Comparison of ENCODE assay signal across 17 cellular contexts in genomic region chr2:174490032-174490431, GRCh38. TPM values are rescaled to one million over a fixed set of nuclear protein-coding genes. Genes with fewer than 3 reads are reported as not detected.
DNase-seq lines count a peak whose midpoint lies in the region; ATAC-seq and TF ChIP-seq lines count a peak whose summit lies in the region.
"Had no signal": no experiment of that assay in that cellular context is flagged by ENCODE, and none has a peak within 500 bp of the region (broad histone marks: within the 10 kb centered on the region; RNA-seq: fewer than 3 reads in every experiment).

No MANE protein-coding gene starts in this region.

- H3K4me3 Mint-ChIP-seq in CD4-positive, alpha-beta memory T cell, result peak overlapping the region; percentile 72 to 92 (median 82)
- peak overlapping the region; percentile 18 to 77 (median 68) for H3K4me3 Mint-ChIP-seq in IgD-negative memory B cell
- peak overlapping the region; percentile 77 for H3K4me3 Mint-ChIP-seq in activated CD4-positive, alpha-beta memory T cell treated with anti-CD3 and anti-CD28 coated beads, Interleukin-2, amount 10 ng/mL, durations not matched to agents 7 days and 5 days
- H3K4me3 Mint-ChIP-seq in naive thymus-derived CD4-positive, alpha-beta T cell, result peak overlapping the region; percentile 70 to 98 (median 78)
- H3K4me3 Mint-ChIP-seq: endodermal cell, nephron had no signal

- CTCF ChIA-PET in CD4-positive, alpha-beta memory T cell (lab: Charles Lee; ENCODE audit: partially characterized antibody), result interaction anchor here (1.1 to 3.0 kb wide), 5 partner anchors 17 to 206 kb away, joined by 3 to 8 read pairs (median 3); no protein-coding TSS in a partner anchor
- CTCF ChIA-PET in activated CD4-positive, alpha-beta memory T cell treated with anti-CD3 and anti-CD28 coated beads, Interleukin-2, amount 10 ng/mL, durations not matched to agents 7 days and 5 days (lab: Charles Lee), result interaction anchor here (0.6 to 2.9 kb wide), 5 partner anchors 23 to 126 kb away, joined by 3 to 8 read pairs (median 3); no protein-coding TSS in a partner anchor
- CTCF ChIA-PET in naive thymus-derived CD4-positive, alpha-beta T cell (lab: Charles Lee), result interaction anchor here (0.6 to 1.2 kb wide), 2 partner anchors 27 to 139 kb away, joined by 3 to 6 read pairs; no protein-coding TSS in a partner anchor

- H3K9me3 ChIP-seq in CD4-positive, alpha-beta memory T cell (ENCODE audit: control insufficient read depth in 1 of 2, low read length in 2 of 2), result no peaks in the 10 kb centered on the region
- H3K9me3 ChIP-seq in naive thymus-derived CD4-positive, alpha-beta T cell (ENCODE audit: control insufficient read depth in 2 of 3, low read length in 3 of 3), result no peaks in the 10 kb centered on the region
- no peaks in the 10 kb centered on the region for H3K9me3 ChIP-seq in thyroid gland
- H3K9me3 ChIP-seq: tibial nerve had no signal

- DNase-seq in CD4-positive, alpha-beta memory T cell, result peak; percentile 31 to 43 (median 38)
- no peak for DNase-seq in activated CD4-positive, alpha-beta memory T cell treated with anti-CD3 and anti-CD28 coated beads, Interleukin-2, amount 10 ng/mL, durations not matched to agents 7 days and 5 days
- DNase-seq in naive thymus-derived CD4-positive, alpha-beta T cell, result peak in 2 of 9 donors; percentile 8 to 18
- DNase-seq in GF-D8 (lab: John Stamatoyannopoulos, UW) (no peak), thyroid gland (no peak)
- DNase-seq: endodermal cell, Kasumi-1, NCI-H1105 treated with DMSO at 0.1 percent for 48 hours, NCI-H774 had no signal

- peak overlapping the region; percentile 7 to 33 for H3K4me3 ChIP-seq in CD4-positive, alpha-beta memory T cell (ENCODE audit: low read length in 2 of 2)
- peak overlapping the region; percentile 42 for H3K4me3 ChIP-seq in naive thymus-derived CD4-positive, alpha-beta T cell (ENCODE audit: low read length)
- no peak overlapping the region for H3K4me3 ChIP-seq in thyroid gland (replicated peaks in 1 of 3)
- H3K4me3 ChIP-seq: HAP-1, lung, SK-N-MC, tibial nerve had no signal

- no peaks in the 10 kb centered on the region for H3K27me3 Mint-ChIP-seq in CD4-positive, alpha-beta memory T cell
- H3K27me3 Mint-ChIP-seq in IgD-negative memory B cell, result peaks cover under 1% of the 10 kb centered on the region
- no peaks in the 10 kb centered on the region for H3K27me3 Mint-ChIP-seq in activated CD4-positive, alpha-beta memory T cell treated with anti-CD3 and anti-CD28 coated beads, Interleukin-2, amount 10 ng/mL, durations not matched to agents 7 days and 5 days
- no peaks in the 10 kb centered on the region for H3K27me3 Mint-ChIP-seq in naive thymus-derived CD4-positive, alpha-beta T cell

- no peak for TF ChIP-seq CTCF in thyroid gland (IDR thresholded peaks at IDR 0.05)

- peak overlapping the region; percentile 56 for H3K27ac ChIP-seq in CD4-positive, alpha-beta memory T cell (ENCODE audit: low read depth, low read length)
- peak overlapping the region; percentile 69 for H3K27ac ChIP-seq in naive thymus-derived CD4-positive, alpha-beta T cell (ENCODE audit: low read depth, low read length)
- H3K27ac ChIP-seq in thyroid gland, result no peak overlapping the region
- H3K27ac ChIP-seq: SK-N-MC, tibial nerve had no signal

- H3K9me3 Mint-ChIP-seq in CD4-positive, alpha-beta memory T cell, result peaks cover 0 to 3% (median 0%) of the 10 kb centered on the region in 8 donors
- H3K9me3 Mint-ChIP-seq in IgD-negative memory B cell, result no peaks in the 10 kb centered on the region
- H3K9me3 Mint-ChIP-seq in activated CD4-positive, alpha-beta memory T cell treated with anti-CD3 and anti-CD28 coated beads, Interleukin-2, amount 10 ng/mL, durations not matched to agents 7 days and 5 days, result no peaks in the 10 kb centered on the region
- H3K9me3 Mint-ChIP-seq in naive thymus-derived CD4-positive, alpha-beta T cell, result peaks cover 0 to 3% (median 0%) of the 10 kb centered on the region in 11 donors

- peaks cover 78% of the 10 kb centered on the region for H3K4me1 ChIP-seq in CD4-positive, alpha-beta memory T cell (ENCODE audit: insufficient read depth, low read length)
- H3K4me1 ChIP-seq in naive thymus-derived CD4-positive, alpha-beta T cell (ENCODE audit: control insufficient read depth in 2 of 2, insufficient read depth in 2 of 2, low read length in 2 of 2), result peaks cover 41 to 46% of the 10 kb centered on the region in 2 donors
- H3K4me1 ChIP-seq in thyroid gland, result peaks cover 3 to 16% of the 10 kb centered on the region in 2 donors
- H3K4me1 ChIP-seq: HAP-1 had no signal

- H3K27ac Mint-ChIP-seq in CD4-positive, alpha-beta memory T cell, result peak overlapping the region; percentile 76 to 99 (median 93)
- H3K27ac Mint-ChIP-seq in IgD-negative memory B cell, result peak overlapping the region; percentile 58 to 77 (median 74)
- peak overlapping the region; percentile 97 for H3K27ac Mint-ChIP-seq in activated CD4-positive, alpha-beta memory T cell treated with anti-CD3 and anti-CD28 coated beads, Interleukin-2, amount 10 ng/mL, durations not matched to agents 7 days and 5 days
- H3K27ac Mint-ChIP-seq in naive thymus-derived CD4-positive, alpha-beta T cell, result peak overlapping the region; percentile 87 to 100 (median 92)
- H3K27ac Mint-ChIP-seq: endodermal cell, nephron, progenitor cell of endocrine pancreas had no signal

- H3K27me3 ChIP-seq in CD4-positive, alpha-beta memory T cell (ENCODE audit: insufficient read depth, low read length), result no peaks in the 10 kb centered on the region
- H3K27me3 ChIP-seq in naive thymus-derived CD4-positive, alpha-beta T cell (ENCODE audit: control insufficient read depth in 2 of 2, insufficient read depth in 2 of 2, low read length in 2 of 2), result no peaks in the 10 kb centered on the region
- no peaks in the 10 kb centered on the region for H3K27me3 ChIP-seq in thyroid gland
- H3K27me3 ChIP-seq: tibial nerve had no signal

- no peak for TF ChIP-seq POLR2A in thyroid gland (IDR thresholded peaks at IDR 0.05)

- peaks cover 0 to 10% of the 10 kb centered on the region in 2 donors for H3K36me3 Mint-ChIP-seq in CD4-positive, alpha-beta memory T cell
- no peaks in the 10 kb centered on the region for H3K36me3 Mint-ChIP-seq in IgD-negative memory B cell
- H3K36me3 Mint-ChIP-seq in activated CD4-positive, alpha-beta memory T cell treated with anti-CD3 and anti-CD28 coated beads, Interleukin-2, amount 10 ng/mL, durations not matched to agents 7 days and 5 days (ENCODE audit: low read depth), result peaks cover under 1% of the 10 kb centered on the region
- H3K36me3 Mint-ChIP-seq in naive thymus-derived CD4-positive, alpha-beta T cell, result peaks cover 0 to 7% (median 0%) of the 10 kb centered on the region in 5 donors

- POLR2A ChIA-PET in CD4-positive, alpha-beta memory T cell (lab: Charles Lee; ENCODE audit: partially characterized antibody), result interaction anchor here (0.7 to 2.3 kb wide), 12 partner anchors 9 to 679 kb away, joined by 3 to 22 read pairs (median 4); partner anchors contain the start of gene WIPF1
- POLR2A ChIA-PET in activated CD4-positive, alpha-beta memory T cell treated with anti-CD3 and anti-CD28 coated beads, Interleukin-2, amount 10 ng/mL, durations not matched to agents 7 days and 5 days (lab: Charles Lee), result interaction anchor here (0.9 to 7.3 kb wide), 7 partner anchors 62 to 166 kb away, joined by 3 to 68 read pairs (median 3); partner anchors contain the start of genes SCRN3 and WIPF1
- POLR2A ChIA-PET in naive thymus-derived CD4-positive, alpha-beta T cell (lab: Charles Lee), result interaction anchor here (0.6 to 1.7 kb wide), 6 partner anchors 9 to 642 kb away, joined by 3 to 6 read pairs (median 3); no protein-coding TSS in a partner anchor

- ATAC-seq in naive thymus-derived CD4-positive, alpha-beta T cell, result no peak
- no peak for ATAC-seq in GM18873 (IDR thresholded peaks at IDR 0.05; ENCODE audit: low FRiP score, unreplicated experiment)

- peaks cover 50 to 92% (median 67%) of the 10 kb centered on the region in 4 donors for H3K4me1 Mint-ChIP-seq in CD4-positive, alpha-beta memory T cell
- H3K4me1 Mint-ChIP-seq in IgD-negative memory B cell, result peaks cover 40 to 54% (median 47%) of the 10 kb centered on the region in 3 donors
- H3K4me1 Mint-ChIP-seq in activated CD4-positive, alpha-beta memory T cell treated with anti-CD3 and anti-CD28 coated beads, Interleukin-2, amount 10 ng/mL, durations not matched to agents 7 days and 5 days, result peaks cover 75% of the 10 kb centered on the region
- H3K4me1 Mint-ChIP-seq in naive thymus-derived CD4-positive, alpha-beta T cell, result peaks cover 41 to 88% (median 82%) of the 10 kb centered on the region in 7 donors

- no peaks in the 10 kb centered on the region for H3K36me3 ChIP-seq in CD4-positive, alpha-beta memory T cell (ENCODE audit: insufficient read depth, low read length)
- H3K36me3 ChIP-seq in naive thymus-derived CD4-positive, alpha-beta T cell (ENCODE audit: control insufficient read depth in 2 of 3, insufficient read depth in 3 of 3, low read length in 3 of 3), result peaks cover 0 to 4% (median 0%) of the 10 kb centered on the region in 3 experiments
- H3K36me3 ChIP-seq in thyroid gland, result no peaks in the 10 kb centered on the region
- H3K36me3 ChIP-seq: HAP-1, tibial nerve had no signal

- WGBS in thyroid gland, 2 donors, result 83 to 87% methylated on average over 3 of the region's 3 CpGs

- intact Hi-C loops in CD4-positive, alpha-beta memory T cell (cut with micrococcal nuclease), result loop anchor here (5.0 kb wide), 1 partner anchor 243 kb away; the partner anchor contains the start of gene OLA1
- intact Hi-C loops in naive thymus-derived CD4-positive, alpha-beta T cell (cut with micrococcal nuclease), result no loop called here
- intact Hi-C loops in thyroid gland (cut with DNase I), result no loop called here

RNA-seq across cellular contexts. Expression of gene GPR155, which starts 3.2 kb away (rescaled TPM):
- 10 to 100 TPM; 18.2 to 20.4 TPM for total RNA-seq in CD4-positive, alpha-beta memory T cell
- 10 to 100 TPM in 1 of 2 donors, 1 to 10 TPM in 1; 7.5 to 10.6 TPM for polyA plus RNA-seq in CD4-positive, alpha-beta memory T cell
- 1.6 TPM for polyA plus RNA-seq in IgD-negative memory B cell
- total RNA-seq in activated CD4-positive, alpha-beta memory T cell treated with anti-CD3 and anti-CD28 coated beads, Interleukin-2, amount 10 ng/mL, durations not matched to agents 7 days and 5 days, result 10 to 100 TPM; 10.5 to 11.3 TPM
- total RNA-seq in naive thymus-derived CD4-positive, alpha-beta T cell, result 10 to 100 TPM; 15.0 to 25.0 (median 16.5) TPM
- polyA plus RNA-seq in naive thymus-derived CD4-positive, alpha-beta T cell, result 10 to 100 TPM in 1 of 2 donors, 1 to 10 TPM in 1; 5.2 to 10.8 TPM
- 10 to 100 TPM in 2 of 4 donors, 1 to 10 TPM in 2; 7.1 to 10.9 (median 10.2) TPM for total RNA-seq in thyroid gland

Comparison
In these comparisons a context has a peak if more than half of its experiments do, and no peak if none do; other contexts are left out.
1. DNase-seq: peak in CD4-positive, alpha-beta memory T cell (5 of 5); none in activated CD4-positive, alpha-beta memory T cell treated with anti-CD3 and anti-CD28 coated beads, Interleukin-2, amount 10 ng/mL, durations not matched to agents 7 days and 5 days (single experiment), GF-D8 (single experiment) and thyroid gland (0 of 2).
2. H3K27ac ChIP-seq: peak in CD4-positive, alpha-beta memory T cell (single experiment) and naive thymus-derived CD4-positive, alpha-beta T cell (single experiment); none in thyroid gland (0 of 3).
3. H3K4me3 ChIP-seq: peak in CD4-positive, alpha-beta memory T cell (2 of 2) and naive thymus-derived CD4-positive, alpha-beta T cell (single experiment); none in thyroid gland (0 of 3).
4. Peak in every context shown above with its lines, with median percentiles within 50 percentile points of each other: H3K27ac Mint-ChIP-seq and H3K4me3 Mint-ChIP-seq.